ENCODE assay signal across 18 cellular contexts in the genomic region with DNA sequence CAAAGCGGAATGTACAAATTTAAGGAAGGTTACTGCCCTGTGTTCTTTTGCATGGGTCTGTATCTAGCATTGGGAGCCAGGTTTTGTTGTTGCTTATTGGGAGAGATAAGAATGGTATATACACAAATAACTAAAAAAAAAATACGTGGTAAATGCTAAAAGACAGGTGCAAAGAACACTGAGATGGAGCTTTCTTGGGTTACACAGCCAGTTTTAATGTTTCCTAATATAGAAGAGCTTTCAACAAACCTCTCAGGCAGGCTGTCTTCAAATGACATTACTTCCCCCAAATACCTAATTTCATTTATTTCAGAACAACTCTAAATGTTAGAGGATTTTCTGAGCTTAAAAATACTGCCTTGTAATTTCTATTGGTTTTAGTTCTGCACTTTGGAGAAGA. TPM values are rescaled to one million over a fixed set of nuclear protein-coding genes. Genes with fewer than 3 reads are reported as not detected.
A peak's percentile ranks its signal among the peaks of the same experiment; 100 is the strongest.
DNase-seq lines count a peak whose midpoint lies in the region; ATAC-seq and TF ChIP-seq lines count a peak whose summit lies in the region.
"Had no signal": no experiment of that assay in that cellular context is flagged by ENCODE, and none has a peak within 500 bp of the region (broad histone marks: within the 10 kb centered on the region; RNA-seq: fewer than 3 reads in every experiment).

No MANE protein-coding gene starts in this region.

- no peak for TF ChIP-seq CTCF in neutrophil (IDR thresholded peaks at IDR 0.05)

- peak overlapping the region; percentile 38 for H3K27ac Mint-ChIP-seq in activated CD4-positive, alpha-beta T cell treated with anti-CD3 and anti-CD28 coated beads, Interleukin-2, amount 10 ng/mL, durations not matched to agents 7 days and 5 days
- peak overlapping the region in 2 of 3 donors; percentile 56 to 96 for H3K27ac Mint-ChIP-seq in IgD-negative memory B cell
- peak overlapping the region; percentile 59 for H3K27ac Mint-ChIP-seq in activated T-helper 2 cell treated with anti-CD3 and anti-CD28 coated beads, Interferon-gamma antibody, Interleukin-2, Interleukin-4, amounts not matched to agents 10 μg/mL and 5 μg/mL and 100 μg/mL, durations not matched to agents 14 hours and 24 hours and 36 hours

- peak overlapping the region; percentile 9 for H3K4me3 Mint-ChIP-seq in activated CD4-positive, alpha-beta T cell treated with anti-CD3 and anti-CD28 coated beads, Interleukin-2, amount 10 ng/mL, durations not matched to agents 7 days and 5 days
- peak overlapping the region in 3 of 4 donors; percentile 39 to 91 (median 65) for H3K4me3 Mint-ChIP-seq in IgD-negative memory B cell
- H3K4me3 Mint-ChIP-seq in activated T-helper 2 cell treated with anti-CD3 and anti-CD28 coated beads, Interferon-gamma antibody, Interleukin-2, Interleukin-4, amounts not matched to agents 10 μg/mL and 5 μg/mL and 100 μg/mL, durations not matched to agents 14 hours and 24 hours and 36 hours (ENCODE audit: low read depth), result peak overlapping the region; percentile 38
- H3K4me3 Mint-ChIP-seq: central memory CD8-positive, alpha-beta T cell had no signal

- H3K36me3 ChIP-seq in neutrophil, result peaks cover 5% of the 10 kb centered on the region

- CTCF ChIA-PET in activated CD4-positive, alpha-beta T cell treated with anti-CD3 and anti-CD28 coated beads, Interleukin-2, amount 10 ng/mL, durations not matched to agents 7 days and 5 days (lab: Charles Lee), result interaction anchor here (0.6 to 4.4 kb wide), 7 partner anchors 8 to 730 kb away, joined by 3 to 40 read pairs (median 3); no protein-coding TSS in a partner anchor

- DNase-seq in activated CD4-positive, alpha-beta T cell treated with anti-CD3 and anti-CD28 coated beads, Interleukin-2, amount 10 ng/mL, durations not matched to agents 7 days and 5 days, result no peak
- no peak for DNase-seq in activated CD4-positive, alpha-beta T cell treated with anti-CD3 and anti-CD28 coated beads, Interleukin-2, amount 50 U/mL, for 4 hours
- DNase-seq in activated T-helper 2 cell treated with anti-CD3 and anti-CD28 coated beads, Interferon-gamma antibody, Interleukin-2, Interleukin-4, amounts not matched to agents 10 μg/mL and 5 μg/mL and 100 μg/mL, durations not matched to agents 14 hours and 24 hours and 36 hours (ENCODE audit: low spot score), result no peak
- DNase-seq in amygdala (lab: John Stamatoyannopoulos, UW) (no peak), head of caudate nucleus (no peak)
- DNase-seq: foreskin melanocyte; HCEC 1CT; KG1; mammary epithelial cell; NCI-H187; NCI-H526; nucleus accumbens; Peyer's patch; stimulated activated naive CD8-positive, alpha-beta T cell treated with anti-CD3 and anti-CD28 coated beads, Interleukin-15, amount 100 ng/mL, for 72 hours had no signal

- peak overlapping the region in 1 of 2 experiments; percentile 74 for H3K4me3 ChIP-seq in neutrophil (ENCODE audit: low read depth in 1 of 2, low read length in 1 of 2)
- H3K4me3 ChIP-seq: Peyer's patch had no signal

- no peaks in the 10 kb centered on the region for H3K27me3 ChIP-seq in neutrophil
- H3K27me3 ChIP-seq: Peyer's patch had no signal

- H3K36me3 Mint-ChIP-seq in activated CD4-positive, alpha-beta T cell treated with anti-CD3 and anti-CD28 coated beads, Interleukin-2, amount 10 ng/mL, durations not matched to agents 7 days and 5 days (ENCODE audit: low read depth), result peaks cover 34% of the 10 kb centered on the region
- H3K36me3 Mint-ChIP-seq in IgD-negative memory B cell, result peaks cover 3% of the 10 kb centered on the region
- peaks cover 24% of the 10 kb centered on the region for H3K36me3 Mint-ChIP-seq in activated T-helper 2 cell treated with anti-CD3 and anti-CD28 coated beads, Interferon-gamma antibody, Interleukin-2, Interleukin-4, amounts not matched to agents 10 μg/mL and 5 μg/mL and 100 μg/mL, durations not matched to agents 14 hours and 24 hours and 36 hours (ENCODE audit: low read depth)

- no peak for ATAC-seq in activated CD4-positive, CD25-positive, alpha-beta regulatory T cell treated with anti-CD3 and anti-CD28 coated beads, Interleukin-2, amount 50 U/mL, for 24 hours
- ATAC-seq: stimulated activated naive CD8-positive, alpha-beta T cell treated with anti-CD3 and anti-CD28 coated beads, Interleukin-15, amount 100 ng/mL, for 72 hours had no signal

- no peaks in the 10 kb centered on the region for H3K27me3 Mint-ChIP-seq in activated CD4-positive, alpha-beta T cell treated with anti-CD3 and anti-CD28 coated beads, Interleukin-2, amount 10 ng/mL, durations not matched to agents 7 days and 5 days
- no peaks in the 10 kb centered on the region for H3K27me3 Mint-ChIP-seq in IgD-negative memory B cell
- no peaks in the 10 kb centered on the region for H3K27me3 Mint-ChIP-seq in activated T-helper 2 cell treated with anti-CD3 and anti-CD28 coated beads, Interferon-gamma antibody, Interleukin-2, Interleukin-4, amounts not matched to agents 10 μg/mL and 5 μg/mL and 100 μg/mL, durations not matched to agents 14 hours and 24 hours and 36 hours (ENCODE audit: low read depth)
- H3K27me3 Mint-ChIP-seq: central memory CD8-positive, alpha-beta T cell; stimulated activated naive CD8-positive, alpha-beta T cell treated with anti-CD3 and anti-CD28 coated beads, Interleukin-15, amount 100 ng/mL, for 72 hours had no signal

- no peaks in the 10 kb centered on the region for H3K9me3 ChIP-seq in neutrophil
- H3K9me3 ChIP-seq: Peyer's patch had no signal

- H3K4me1 Mint-ChIP-seq in activated CD4-positive, alpha-beta T cell treated with anti-CD3 and anti-CD28 coated beads, Interleukin-2, amount 10 ng/mL, durations not matched to agents 7 days and 5 days, result peaks cover 65% of the 10 kb centered on the region
- peaks cover 28 to 48% (median 43%) of the 10 kb centered on the region in 3 donors for H3K4me1 Mint-ChIP-seq in IgD-negative memory B cell
- peaks cover 39% of the 10 kb centered on the region for H3K4me1 Mint-ChIP-seq in activated T-helper 2 cell treated with anti-CD3 and anti-CD28 coated beads, Interferon-gamma antibody, Interleukin-2, Interleukin-4, amounts not matched to agents 10 μg/mL and 5 μg/mL and 100 μg/mL, durations not matched to agents 14 hours and 24 hours and 36 hours (ENCODE audit: low read depth)

- peaks cover 80 to 82% of the 10 kb centered on the region in 2 experiments for H3K4me1 ChIP-seq in neutrophil (ENCODE audit: control insufficient read depth in 1 of 2, insufficient read depth in 1 of 2, low read depth in 1 of 2, low read length in 1 of 2)

- POLR2A ChIA-PET in activated CD4-positive, alpha-beta T cell treated with anti-CD3 and anti-CD28 coated beads, Interleukin-2, amount 10 ng/mL, durations not matched to agents 7 days and 5 days (lab: Charles Lee), result no interaction called here

- peak overlapping the region; percentile 99 for H3K27ac ChIP-seq in neutrophil

- intact Hi-C loops in activated T-helper 2 cell treated with anti-CD3 and anti-CD28 coated beads, Interferon-gamma antibody, Interleukin-2, Interleukin-4, amounts not matched to agents 10 μg/mL and 5 μg/mL and 100 μg/mL, durations not matched to agents 14 hours and 24 hours and 36 hours (cut with micrococcal nuclease), result loop anchor here (5.0 kb wide), 1 partner anchor 47 kb away; no protein-coding TSS in a partner anchor
- intact Hi-C loops in head of caudate nucleus (cut with DNase I), result no loop called here

- H3K9me3 Mint-ChIP-seq in activated CD4-positive, alpha-beta T cell treated with anti-CD3 and anti-CD28 coated beads, Interleukin-2, amount 10 ng/mL, durations not matched to agents 7 days and 5 days, result peaks cover 5% of the 10 kb centered on the region
- peaks cover 0 to 2% (median 0%) of the 10 kb centered on the region in 3 donors for H3K9me3 Mint-ChIP-seq in IgD-negative memory B cell
- no peaks in the 10 kb centered on the region for H3K9me3 Mint-ChIP-seq in activated T-helper 2 cell treated with anti-CD3 and anti-CD28 coated beads, Interferon-gamma antibody, Interleukin-2, Interleukin-4, amounts not matched to agents 10 μg/mL and 5 μg/mL and 100 μg/mL, durations not matched to agents 14 hours and 24 hours and 36 hours
- H3K9me3 Mint-ChIP-seq: central memory CD8-positive, alpha-beta T cell; stimulated activated naive CD8-positive, alpha-beta T cell treated with anti-CD3 and anti-CD28 coated beads, Interleukin-15, amount 100 ng/mL, for 72 hours had no signal

RNA-seq across cellular contexts. Expression of a gene that starts 1.4 kb away (rescaled TPM):
- 10 to 100 TPM; 95.0 to 98.1 TPM for total RNA-seq in activated CD4-positive, alpha-beta T cell treated with anti-CD3 and anti-CD28 coated beads, Interleukin-2, amount 10 ng/mL, durations not matched to agents 7 days and 5 days
- 23.9 TPM for polyA plus RNA-seq in IgD-negative memory B cell
- total RNA-seq in activated T-helper 2 cell treated with anti-CD3 and anti-CD28 coated beads, Interferon-gamma antibody, Interleukin-2, Interleukin-4, amounts not matched to agents 10 μg/mL and 5 μg/mL and 100 μg/mL, durations not matched to agents 14 hours and 24 hours and 36 hours, result 74.5 and 79.1 TPM in 2 replicates

RNA-seq across cellular contexts. Expression of a gene that starts 20.2 kb away (rescaled TPM):
- total RNA-seq in activated CD4-positive, alpha-beta T cell treated with anti-CD3 and anti-CD28 coated beads, Interleukin-2, amount 10 ng/mL, durations not matched to agents 7 days and 5 days, result 10 to 100 TPM; 27.4 to 28.9 TPM
- 8.1 TPM for polyA plus RNA-seq in IgD-negative memory B cell
- total RNA-seq in activated T-helper 2 cell treated with anti-CD3 and anti-CD28 coated beads, Interferon-gamma antibody, Interleukin-2, Interleukin-4, amounts not matched to agents 10 μg/mL and 5 μg/mL and 100 μg/mL, durations not matched to agents 14 hours and 24 hours and 36 hours, result 16.9 and 18.5 TPM in 2 replicates

Comparison
In these comparisons a context has a peak if more than half of its experiments do, and no peak if none do; other contexts are left out.
1. H3K4me3 Mint-ChIP-seq: peak in every context shown above with its lines; median percentile 65 in IgD-negative memory B cell; 38 in activated T-helper 2 cell treated with anti-CD3 and anti-CD28 coated beads, Interferon-gamma antibody, Interleukin-2, Interleukin-4, amounts not matched to agents 10 μg/mL and 5 μg/mL and 100 μg/mL, durations not matched to agents 14 hours and 24 hours and 36 hours; 9 in activated CD4-positive, alpha-beta T cell treated with anti-CD3 and anti-CD28 coated beads, Interleukin-2, amount 10 ng/mL, durations not matched to agents 7 days and 5 days.